Comparison of ENCODE assay signal across 8 cellular contexts in genomic region chr1:204151562-204152309, GRCh38. TPM values are rescaled to one million over a fixed set of nuclear protein-coding genes. Genes with fewer than 3 reads are reported as not detected.
A peak's percentile ranks its signal among the peaks of the same experiment; 100 is the strongest.
DNase-seq lines count a peak whose midpoint lies in the region; ATAC-seq, FAIRE-seq and TF ChIP-seq lines count a peak whose summit lies in the region.

TSS of gene ETNK2 (minus strand) at chr1:204152044. CDS start at chr1:204151852, 192 bp downstream.

- WGBS in ovary, 3 donors, result 0 to 1% (median 1%) methylated on average over 40 to 84 of the region's 94 CpGs
- WGBS in tibial nerve, 2 donors, result 0 to 2% methylated on average over 9 to 17 of the region's 94 CpGs

- no peak for FAIRE-seq in RCC 7860 (lab: Jason Lieb, UNC)

- H3K4me3 Mint-ChIP-seq in glutamatergic neuron (ENCODE audit: unreplicated experiment), result peak within 1 kb of the TSS; percentile 74

- TF ChIP-seq CTCF in glutamatergic neuron (IDR thresholded peaks at IDR 0.05; ENCODE audit: partially characterized antibody, unreplicated experiment) (no peak), ovary (IDR thresholded peaks at IDR 0.05) (peak in 1 of 3 donors; percentile 12), tibial nerve (IDR thresholded peaks at IDR 0.05) (no peak)

- TF ChIP-seq POLR2A in ovary (IDR thresholded peaks at IDR 0.05) (peak; percentile 39), tibial nerve (IDR thresholded peaks at IDR 0.05) (peak; percentile 13 to 52)

- H3K27me3 Mint-ChIP-seq in glutamatergic neuron (ENCODE audit: unreplicated experiment), result peaks cover 20% of the 10 kb centered on the region

- peak within 1 kb of the TSS; percentile 62 for H3K4me3 ChIP-seq in ovary
- H3K4me3 ChIP-seq in tibial nerve, result peak within 1 kb of the TSS; percentile 70 to 80 (median 73)

- no peak for ATAC-seq in HG02885 (IDR thresholded peaks at IDR 0.05; ENCODE audit: poor library complexity, unreplicated experiment)

- H3K27ac Mint-ChIP-seq in glutamatergic neuron (ENCODE audit: unreplicated experiment), result no peak within 1 kb of the TSS

- intact Hi-C loops in ovary (cut with DNase I), result no loop called here

- DNase-seq in NCI-H524 (lab: John Stamatoyannopoulos, UW) (peak; percentile 21 to 48), NCI-H524 treated with DMSO at 0.1 percent for 48 hours (lab: John Stamatoyannopoulos, UW) (no peak), RCC 7860 (ENCODE audit: low spot score) (peak; percentile 7), glutamatergic neuron (peak; percentile 73), ovary (peak; percentile 88 to 89 (median 88)), tibial nerve (ENCODE audit: low spot score in 2 of 2) (peak; percentile 42 to 48)
- DNase-seq in activated naive CD4-positive, alpha-beta T cell treated with Interleukin-2 at 50 U/mL for 16 hours, result peak; percentile 59

- TF ChIP-seq EP300 in ovary (IDR thresholded peaks at IDR 0.05) (no peak), tibial nerve (IDR thresholded peaks at IDR 0.05) (peak in 1 of 2 donors; percentile 56)

- H3K27ac ChIP-seq in ovary, result peak within 1 kb of the TSS; percentile 66 to 83
- peak within 1 kb of the TSS; percentile 78 to 96 (median 88) for H3K27ac ChIP-seq in tibial nerve

- peaks cover 5% of the 10 kb centered on the region for H3K9me3 Mint-ChIP-seq in glutamatergic neuron (ENCODE audit: unreplicated experiment)

- no peaks in the 10 kb centered on the region for H3K36me3 Mint-ChIP-seq in glutamatergic neuron (ENCODE audit: unreplicated experiment)

- H3K36me3 ChIP-seq in ovary (no peaks in the 10 kb centered on the region), tibial nerve (peaks cover 0 to 5% (median 0%) of the 10 kb centered on the region in 3 donors)

- peaks cover 10% of the 10 kb centered on the region for H3K4me1 ChIP-seq in ovary (ENCODE audit: insufficient read depth)
- H3K4me1 ChIP-seq in tibial nerve, result peaks cover 0 to 58% (median 5%) of the 10 kb centered on the region in 4 donors

- H3K9me3 ChIP-seq in ovary (no peaks in the 10 kb centered on the region), tibial nerve (no peaks in the 10 kb centered on the region)

- H3K4me1 Mint-ChIP-seq in glutamatergic neuron (ENCODE audit: low read depth, unreplicated experiment), result no peaks in the 10 kb centered on the region

- H3K27me3 ChIP-seq in ovary (no peaks in the 10 kb centered on the region), tibial nerve (no peaks in the 10 kb centered on the region)

RNA-seq across cellular contexts. Expression of gene ETNK2, which starts in this region (rescaled TPM):
- total RNA-seq in glutamatergic neuron (ENCODE audit: unreplicated experiment) (5.0 TPM), ovary (10 to 100 TPM; 16.3 to 60.9 (median 46.0) TPM), tibial nerve (10 to 100 TPM; 24.6 to 95.2 (median 67.8) TPM)
- 10 to 100 TPM; 22.3 to 38.3 TPM for polyA plus RNA-seq in ovary
